In genomic region chr13:36345438-36346221, GRCh38 we compare ENCODE assay signal across 8 cellular contexts. TPM values are rescaled to one million over a fixed set of nuclear protein-coding genes. Genes with fewer than 3 reads are reported as not detected.
DNase-seq lines count a peak whose midpoint lies in the region; ATAC-seq and TF ChIP-seq lines count a peak whose summit lies in the region.

No MANE protein-coding gene starts in this region.

- in situ Hi-C loops in SK-MEL-5 (cut with HindIII; ENCODE audit: low pct_unique_long_range_greater_than_20kb, low sequenced_read_pairs), result no loop called here

- H3K36me3 Mint-ChIP-seq in CD14-positive monocyte, result peaks cover 0 to 2% of the 10 kb centered on the region in 2 donors

- peak; percentile 79 for DNase-seq in CD14-positive monocyte (ENCODE audit: low spot score)
- peak; percentile 95 for DNase-seq in SK-MEL-5 (ENCODE audit: low read depth, low spot score)
- DNase-seq in Right ventricle myocardium superior, result peak; percentile 75
- peak; percentile 58 for DNase-seq in occipital lobe (lab: John Stamatoyannopoulos, UW)
- DNase-seq in tibial nerve (ENCODE audit: low spot score in 2 of 2), result peak; percentile 72 to 89

- 1 to 4% (median 1%) methylated on average over 48 to 50 of the region's 50 CpGs for WGBS in adipose tissue, 3 donors
- WGBS in tibial nerve, 2 donors, result 0% methylated on average over 37 to 45 of the region's 50 CpGs

- no peaks in the 10 kb centered on the region for H3K27me3 ChIP-seq in tibial nerve

- peak; percentile 24 for ATAC-seq in HG02798 (IDR thresholded peaks at IDR 0.05; ENCODE audit: poor library complexity, unreplicated experiment)
- ATAC-seq in Right ventricle myocardium superior (ENCODE audit: poor library complexity), result peak; percentile 60
- no peak for ATAC-seq in GM21515 (IDR thresholded peaks at IDR 0.05; ENCODE audit: unreplicated experiment)

- no peaks in the 10 kb centered on the region for H3K27me3 Mint-ChIP-seq in CD14-positive monocyte (ENCODE audit: low read depth in 3 of 3)

- H3K27ac Mint-ChIP-seq in CD14-positive monocyte, result peak overlapping the region; percentile 99 to 100 (median 99)

- H3K36me3 ChIP-seq in tibial nerve, result no peaks in the 10 kb centered on the region

- H3K4me3 ChIP-seq in tibial nerve, result peak overlapping the region; percentile 67 to 99 (median 91)

- intact Hi-C loops in CD14-positive monocyte (cut with micrococcal nuclease), result loop anchor here in 1 of 2 donors (5.0 kb wide), 3 partner anchors 392 to 657 kb away; partner anchors contain the start of genes EXOSC8 and RFXAP
- intact Hi-C loops in Right ventricle myocardium superior (cut with DNase I), result no loop called here

- no peaks in the 10 kb centered on the region for H3K9me3 ChIP-seq in tibial nerve

- H3K4me1 Mint-ChIP-seq in CD14-positive monocyte, result peaks cover 41% of the 10 kb centered on the region

- peaks cover 0 to 53% (median 13%) of the 10 kb centered on the region in 4 donors for H3K4me1 ChIP-seq in tibial nerve

- no peaks in the 10 kb centered on the region for H3K9me3 Mint-ChIP-seq in CD14-positive monocyte

- peak overlapping the region; percentile 89 to 94 for H3K4me3 Mint-ChIP-seq in CD14-positive monocyte

- peak; percentile 48 to 97 for TF ChIP-seq EP300 in tibial nerve (IDR thresholded peaks at IDR 0.05)

- peak; percentile 78 for TF ChIP-seq POLR2A in tibial nerve (IDR thresholded peaks at IDR 0.05)

- H3K27ac ChIP-seq in adipose tissue (ENCODE audit: low read depth, low read length), result peak overlapping the region; percentile 97
- peak overlapping the region; percentile 99 to 100 (median 100) for H3K27ac ChIP-seq in tibial nerve

- TF ChIP-seq CTCF in CD14-positive monocyte (IDR thresholded peaks at IDR 0.05) (no peak), tibial nerve (IDR thresholded peaks at IDR 0.05) (peak in 1 of 5 experiments; percentile 11)

RNA-seq across cellular contexts. Expression of gene SPART, which starts 0.6 kb away (rescaled TPM):
- polyA plus RNA-seq in CD14-positive monocyte, result 10 to 100 TPM; 29.8 to 37.0 TPM
- total RNA-seq in SK-MEL-5 (2014; rRNA removed; shearing (Covaris generic)), result 143 and 154 TPM in 2 replicates
- 60.5 and 88.7 TPM in 2 replicates for polyA plus RNA-seq in SK-MEL-5 (2015; cell fraction: cytosol; rRNA removed)
- polyA plus RNA-seq in SK-MEL-5 (2015; cell fraction: nucleus; rRNA removed), result 95.0 and 114 TPM in 2 replicates
- polyA plus RNA-seq in adipose tissue, result 10 to 100 TPM in 2 of 3 donors, 1 to 10 TPM in 1; 7.6 to 52.0 (median 33.5) TPM
- 35.2 TPM for total RNA-seq in Right ventricle myocardium superior
- 31.4 TPM for total RNA-seq in occipital lobe
- 10 to 100 TPM; 50.7 to 77.4 (median 62.4) TPM for total RNA-seq in tibial nerve

RNA-seq across cellular contexts. Expression of gene CCDC169, which starts 48.0 kb away (rescaled TPM):
- polyA plus RNA-seq in CD14-positive monocyte (not detected), adipose tissue (under 1 TPM; 0.21 to 0.79 (median 0.24) TPM)
- total RNA-seq in SK-MEL-5 (2014; rRNA removed; shearing (Covaris generic)), result 1.7 and 1.9 TPM in 2 replicates
- polyA plus RNA-seq in SK-MEL-5 (2015; cell fraction: cytosol; rRNA removed), result 1.0 and 1.6 TPM in 2 replicates
- 4.1 and 4.9 TPM in 2 replicates for polyA plus RNA-seq in SK-MEL-5 (2015; cell fraction: nucleus; rRNA removed)
- total RNA-seq in Right ventricle myocardium superior (0.08 TPM), occipital lobe (2.7 TPM), tibial nerve (under 1 TPM in 3 of 4 donors, not detected in 1; 0.30 to 0.63 (median 0.39) TPM)
